In the genomic region with DNA sequence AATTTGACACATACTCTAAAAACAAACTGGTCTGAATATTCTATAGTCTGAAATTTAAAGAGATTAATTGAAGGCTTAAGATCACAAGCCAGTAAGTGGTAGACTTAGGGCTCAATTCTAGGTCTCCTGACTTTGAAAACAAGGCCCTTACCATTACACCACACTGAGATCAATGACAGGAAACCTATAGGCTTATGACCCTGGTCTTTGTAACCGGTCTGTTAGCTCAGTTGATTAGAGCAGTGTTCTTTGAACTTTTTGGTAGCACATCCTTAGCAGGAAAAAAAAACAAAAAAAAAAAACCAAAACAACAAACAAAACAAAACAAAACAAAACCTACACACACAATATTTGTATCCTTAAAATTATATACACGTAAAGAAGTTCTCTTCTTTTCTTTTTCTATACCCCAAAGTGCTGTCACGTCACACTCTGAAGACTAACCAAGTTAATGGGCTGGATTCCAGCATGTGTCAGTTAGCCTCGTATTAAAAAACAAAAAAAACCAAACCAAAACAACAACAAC, we compare ENCODE assay signal across 23 cellular contexts. TPM values are rescaled to one million over a fixed set of nuclear protein-coding genes. Genes with fewer than 3 reads are reported as not detected.
DNase-seq lines count a peak whose midpoint lies in the region; ATAC-seq, FAIRE-seq and TF ChIP-seq lines count a peak whose summit lies in the region.
"Had no signal": no experiment of that assay in that cellular context is flagged by ENCODE, and none has a peak within 500 bp of the region (broad histone marks: within the 10 kb centered on the region; RNA-seq: fewer than 3 reads in every experiment).

No MANE protein-coding gene starts in this region.

- H3K27ac Mint-ChIP-seq in natural killer cell, result peak overlapping the region; percentile 47 to 79
- H3K27ac Mint-ChIP-seq in natural killer cell treated with Interleukin-12 subunit alpha and Interleukin-12 subunit beta and Interleukin-15 and Interleukin-18, amount 100 ng/mL, for 72 hours, result peak overlapping the region in 1 of 2 donors; percentile 16
- H3K27ac Mint-ChIP-seq in activated naive CD8-positive, alpha-beta T cell treated with anti-CD3 and anti-CD28 coated beads for 36 hours, result peak overlapping the region; percentile 34
- no peak overlapping the region for H3K27ac Mint-ChIP-seq in progenitor cell of endocrine pancreas

- H3K4me3 Mint-ChIP-seq in natural killer cell (peak overlapping the region; percentile 11), progenitor cell of endocrine pancreas (ENCODE audit: low read depth) (no peak overlapping the region)
- no peak overlapping the region for H3K4me3 Mint-ChIP-seq in natural killer cell treated with Interleukin-12 subunit alpha and Interleukin-12 subunit beta and Interleukin-15 and Interleukin-18, amount 100 ng/mL, for 72 hours
- H3K4me3 Mint-ChIP-seq in activated naive CD8-positive, alpha-beta T cell treated with anti-CD3 and anti-CD28 coated beads for 36 hours, result no peak overlapping the region

- H3K9ac ChIP-seq in keratinocyte (ENCODE audit: control insufficient read depth, extremely low read depth, insufficient read depth, low read length), result no peak overlapping the region
- H3K9ac ChIP-seq: BLaER1, GM23248 had no signal

- H3K9me3 ChIP-seq in keratinocyte (ENCODE audit: control insufficient read depth, low read depth, low read length) (no peaks in the 10 kb centered on the region), small intestine (ENCODE audit: control insufficient read depth, low read depth) (no peaks in the 10 kb centered on the region), left lung (no peaks in the 10 kb centered on the region)
- H3K9me3 ChIP-seq: A549, BLaER1, HAP-1 had no signal

- no peaks in the 10 kb centered on the region for H3K36me3 ChIP-seq in keratinocyte (ENCODE audit: control insufficient read depth in 2 of 2, extremely low read depth in 1 of 2, insufficient read depth in 2 of 2, low read length in 2 of 2)
- no peaks in the 10 kb centered on the region for H3K36me3 ChIP-seq in small intestine (ENCODE audit: control insufficient read depth in 2 of 2, insufficient read depth in 2 of 2, low read length in 2 of 2)
- H3K36me3 ChIP-seq in left lung, result peaks cover 0 to 12% of the 10 kb centered on the region in 2 donors
- H3K36me3 ChIP-seq: HAP-1 had no signal

- 49 to 70% (median 51%) methylated on average over 4 of the region's 4 CpGs for WGBS in small intestine, 3 donors

- H3K4me3 ChIP-seq in keratinocyte (ENCODE audit: control insufficient read depth in 2 of 3, extremely low read depth in 1 of 3, insufficient read depth in 2 of 3, low read depth in 1 of 3, low read length in 3 of 3) (no peak overlapping the region), small intestine (ENCODE audit: low read depth in 1 of 2, low read length in 2 of 2) (no peak overlapping the region), left lung (no peak overlapping the region)
- H3K4me3 ChIP-seq: A549, BLaER1, GM23248, HAP-1, PC-9 had no signal

- no peak overlapping the region for H2AFZ ChIP-seq in keratinocyte (ENCODE audit: control insufficient read depth, low read length)
- H2AFZ ChIP-seq: GM23248, PC-9 had no signal

- peaks cover 0 to 18% of the 10 kb centered on the region in 2 donors for H3K27me3 Mint-ChIP-seq in natural killer cell (ENCODE audit: low read depth in 2 of 2)
- H3K27me3 Mint-ChIP-seq in natural killer cell treated with Interleukin-12 subunit alpha and Interleukin-12 subunit beta and Interleukin-15 and Interleukin-18, amount 100 ng/mL, for 72 hours, result peaks cover 0 to 9% of the 10 kb centered on the region in 2 donors
- no peaks in the 10 kb centered on the region for H3K27me3 Mint-ChIP-seq in activated naive CD8-positive, alpha-beta T cell treated with anti-CD3 and anti-CD28 coated beads for 36 hours
- H3K27me3 Mint-ChIP-seq in progenitor cell of endocrine pancreas, result no peaks in the 10 kb centered on the region

- dilution Hi-C loops in keratinocyte (cut with MboI; ENCODE audit: extremely low pct_ligation_motif_present, low sequenced_read_pairs), result no loop called here

- H4K20me1 ChIP-seq in keratinocyte (ENCODE audit: control insufficient read depth, extremely low read depth, insufficient read depth, low read length), result no peaks in the 10 kb centered on the region
- H4K20me1 ChIP-seq: BLaER1 had no signal

- TF ChIP-seq CTCF in natural killer cell (IDR thresholded peaks at IDR 0.05) (no peak), keratinocyte (optimal IDR thresholded peaks at IDR 0.05 in 1 of 3, IDR thresholded peaks at IDR 0.05 in 1 of 3, conservative IDR thresholded peaks at IDR 0.05 in 1 of 3; ENCODE audit: extremely low read depth in 1 of 3, insufficient read depth in 2 of 3, low read length in 3 of 3) (no peak), progenitor cell of endocrine pancreas (IDR thresholded peaks at IDR 0.05; ENCODE audit: unreplicated experiment) (no peak), left lung (IDR thresholded peaks at IDR 0.05) (no peak)

- H3K4me1 Mint-ChIP-seq in natural killer cell, result peaks cover 33 to 48% of the 10 kb centered on the region in 2 donors
- H3K4me1 Mint-ChIP-seq in natural killer cell treated with Interleukin-12 subunit alpha and Interleukin-12 subunit beta and Interleukin-15 and Interleukin-18, amount 100 ng/mL, for 72 hours (ENCODE audit: low read depth in 2 of 2), result peaks cover 18 to 30% of the 10 kb centered on the region in 2 donors
- H3K4me1 Mint-ChIP-seq in activated naive CD8-positive, alpha-beta T cell treated with anti-CD3 and anti-CD28 coated beads for 36 hours, result peaks cover 53% of the 10 kb centered on the region
- H3K4me1 Mint-ChIP-seq in progenitor cell of endocrine pancreas (ENCODE audit: low read depth), result peaks cover 8% of the 10 kb centered on the region

- H3K36me3 Mint-ChIP-seq in natural killer cell (no peaks in the 10 kb centered on the region), progenitor cell of endocrine pancreas (ENCODE audit: insufficient read depth) (peaks cover 13% of the 10 kb centered on the region)
- peaks cover 14% of the 10 kb centered on the region for H3K36me3 Mint-ChIP-seq in natural killer cell treated with Interleukin-12 subunit alpha and Interleukin-12 subunit beta and Interleukin-15 and Interleukin-18, amount 100 ng/mL, for 72 hours
- peaks cover 42% of the 10 kb centered on the region for H3K36me3 Mint-ChIP-seq in activated naive CD8-positive, alpha-beta T cell treated with anti-CD3 and anti-CD28 coated beads for 36 hours

- no peaks in the 10 kb centered on the region for H3K9me1 ChIP-seq in keratinocyte (ENCODE audit: control insufficient read depth, extremely low read depth, insufficient read depth, low read length)

- FAIRE-seq in keratinocyte (lab: Jason Lieb, UNC), result peak; percentile 29
- no peak for FAIRE-seq in small intestine (lab: Jason Lieb, UNC)
- FAIRE-seq: A549 had no signal

- DNase-seq in natural killer cell, result no peak
- no peak for DNase-seq in natural killer cell treated with Interleukin-12 subunit alpha and Interleukin-12 subunit beta and Interleukin-15 and Interleukin-18, amount 100 ng/mL, for 72 hours (ENCODE audit: low spot score)
- DNase-seq in activated naive CD8-positive, alpha-beta T cell treated with anti-CD3 and anti-CD28 coated beads for 36 hours, result no peak
- DNase-seq in keratinocyte (ENCODE audit: low read depth, low spot score), result no peak
- peak; percentile 31 for DNase-seq in small intestine
- DNase-seq in progenitor cell of endocrine pancreas (ENCODE audit: low spot score, unreplicated experiment), result no peak
- no peak for DNase-seq in left lung
- DNase-seq: DMS 273 treated with DMSO at 0.1 percent for 48 hours, DND-41, GM23248, IMR-90, NCI-H1417, NCI-H187, NCI-H2107, NCI-H510A, PC-9, SIG-M5 had no signal

- H3K4me2 ChIP-seq in keratinocyte (ENCODE audit: control insufficient read depth, extremely low read depth, insufficient read depth, low read depth, low read length), result no peak overlapping the region
- H3K4me2 ChIP-seq: A549, BLaER1, PC-9 had no signal

- H3K27ac ChIP-seq in keratinocyte (ENCODE audit: control insufficient read depth, insufficient read depth, low read length), result no peak overlapping the region
- H3K27ac ChIP-seq in small intestine (ENCODE audit: low read depth in 1 of 2, low read length in 1 of 2), result no peak overlapping the region
- H3K27ac ChIP-seq in left lung, result no peak overlapping the region
- H3K27ac ChIP-seq: A549, BLaER1, GM23248, HL-60, PC-9, RWPE1 had no signal

- ATAC-seq in natural killer cell, result peak in 1 of 3 donors; percentile 37
- no peak for ATAC-seq in natural killer cell treated with Interleukin-12 subunit alpha and Interleukin-12 subunit beta and Interleukin-15 and Interleukin-18, amount 100 ng/mL, for 72 hours
- no peak for ATAC-seq in GM21390 (IDR thresholded peaks at IDR 0.05; ENCODE audit: unreplicated experiment)
- no peak for ATAC-seq in left lung
- ATAC-seq: A549 had no signal

- H3K27me3 ChIP-seq in keratinocyte (ENCODE audit: control insufficient read depth, extremely low read depth, insufficient read depth, low read length) (no peaks in the 10 kb centered on the region), small intestine (ENCODE audit: control insufficient read depth in 2 of 2, insufficient read depth in 2 of 2, low read length in 2 of 2) (no peaks in the 10 kb centered on the region), left lung (no peaks in the 10 kb centered on the region)
- H3K27me3 ChIP-seq: BLaER1 had no signal

- peaks cover 2% of the 10 kb centered on the region for H3K79me2 ChIP-seq in keratinocyte (ENCODE audit: control insufficient read depth, insufficient read depth, low read length)

- intact Hi-C loops in natural killer cell (cut with micrococcal nuclease) (no loop called here), left lung (cut with DNase I) (no loop called here)

- H3K9me3 Mint-ChIP-seq in natural killer cell, result no peaks in the 10 kb centered on the region
- no peaks in the 10 kb centered on the region for H3K9me3 Mint-ChIP-seq in natural killer cell treated with Interleukin-12 subunit alpha and Interleukin-12 subunit beta and Interleukin-15 and Interleukin-18, amount 100 ng/mL, for 72 hours
- no peaks in the 10 kb centered on the region for H3K9me3 Mint-ChIP-seq in activated naive CD8-positive, alpha-beta T cell treated with anti-CD3 and anti-CD28 coated beads for 36 hours
- peaks cover 15% of the 10 kb centered on the region for H3K9me3 Mint-ChIP-seq in progenitor cell of endocrine pancreas (ENCODE audit: low read depth)

- H3K4me1 ChIP-seq in keratinocyte (ENCODE audit: control insufficient read depth, extremely low read depth, insufficient read depth, low read length) (no peaks in the 10 kb centered on the region), small intestine (ENCODE audit: control insufficient read depth in 2 of 2, insufficient read depth in 1 of 2, low read depth in 1 of 2, low read length in 1 of 2) (no peaks in the 10 kb centered on the region), left lung (no peaks in the 10 kb centered on the region)
- H3K4me1 ChIP-seq: BLaER1, HAP-1 had no signal

RNA-seq across cellular contexts. Expression of a gene that starts 55.4 kb away (rescaled TPM):
- total RNA-seq in natural killer cell, result 10 to 100 TPM; 62.1 to 82.9 (median 79.4) TPM
- 10 to 100 TPM; 64.5 to 82.4 TPM for total RNA-seq in natural killer cell treated with Interleukin-12 subunit alpha and Interleukin-12 subunit beta and Interleukin-15 and Interleukin-18, amount 100 ng/mL, for 72 hours
- 10 to 100 TPM; 58.7 to 62.0 TPM for total RNA-seq in activated naive CD8-positive, alpha-beta T cell treated with anti-CD3 and anti-CD28 coated beads for 36 hours
- 25.0 to 32.1 TPM (median 25.0 TPM) in 3 replicates for polyA plus RNA-seq in keratinocyte
- 8.6 TPM for polyA plus RNA-seq in keratinocyte (2011; ENCODE audit: low read depth)
- 16.3 and 32.7 TPM in 2 replicates for polyA plus RNA-seq in keratinocyte (2011; cell fraction: cytosol; rRNA removed)
- polyA plus RNA-seq in keratinocyte (2011; cell fraction: nucleus; rRNA removed), result 25.5 and 29.3 TPM in 2 replicates
- 16.6 and 21.1 TPM in 2 replicates for polyA plus RNA-seq in keratinocyte (2012; ENCODE audit: low replicate concordance)
- polyA minus RNA-seq in keratinocyte, result 7.1 to 42.9 TPM (median 36.1 TPM) in 3 replicates
- polyA minus RNA-seq in keratinocyte (2011; cell fraction: cytosol; rRNA and poly(A)+ RNA removed), result 23.2 TPM
- polyA minus RNA-seq in keratinocyte (2011; cell fraction: nucleus; rRNA and poly(A)+ RNA removed), result 15.3 and 35.7 TPM in 2 replicates
- polyA plus RNA-seq in small intestine, result 10 to 100 TPM; 11.1 to 18.0 (median 15.2) TPM
- 60.8 and 61.8 TPM in 2 replicates for total RNA-seq in progenitor cell of endocrine pancreas
- total RNA-seq in left lung, result 10 to 100 TPM; 60.8 to 73.5 TPM
